8 cellular contexts compared by ENCODE assay signal in the genomic region with DNA sequence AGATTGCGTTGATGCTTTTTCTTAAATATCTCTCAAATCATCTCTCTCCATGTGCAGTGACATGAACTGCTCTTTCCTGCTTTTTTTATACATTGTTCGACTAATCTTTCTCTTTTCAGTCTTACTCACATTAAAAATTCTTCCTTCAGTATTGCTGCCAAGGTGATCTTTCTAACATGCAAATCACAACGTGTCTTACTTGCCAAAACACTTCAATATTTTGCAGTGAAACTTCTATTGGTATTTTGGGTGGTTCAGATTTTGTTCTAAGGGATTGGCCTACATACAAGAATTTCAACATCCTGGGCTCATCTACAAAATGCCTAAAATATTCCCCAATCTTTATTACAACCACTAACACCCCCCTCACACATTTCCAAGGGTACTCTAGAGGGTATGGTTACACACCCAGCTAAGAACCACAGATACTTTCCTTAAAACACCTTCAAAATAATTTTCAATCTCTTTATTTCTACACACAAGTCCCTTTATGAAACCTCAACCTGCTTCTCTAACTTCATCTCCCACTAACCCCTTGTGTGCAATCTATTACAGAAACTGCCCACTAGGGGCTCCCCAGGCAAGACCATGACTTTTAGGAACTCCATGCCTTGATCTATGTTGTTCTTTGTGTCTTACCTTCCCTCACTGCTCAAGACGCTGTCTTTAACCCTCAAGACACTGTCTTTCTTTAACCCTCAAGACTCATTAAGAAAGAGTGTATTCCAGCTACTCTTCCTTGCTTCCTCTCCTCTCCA. TPM values are rescaled to one million over a fixed set of nuclear protein-coding genes. Genes with fewer than 3 reads are reported as not detected.
DNase-seq lines count a peak whose midpoint lies in the region; ATAC-seq and TF ChIP-seq lines count a peak whose summit lies in the region.

No MANE protein-coding gene starts in this region.

- no peak overlapping the region for H3K9ac ChIP-seq in mesendoderm (ENCODE audit: low read length)

- no peak overlapping the region for H3K18ac ChIP-seq in mesendoderm (ENCODE audit: low read length)

- H3K4me3 ChIP-seq in HFF-Myc (replicated peaks; ENCODE audit: low read depth, low read length): no peak overlapping the region
- H3K4me3 ChIP-seq in mesendoderm (ENCODE audit: low read length): no peak overlapping the region

- no peaks in the 10 kb centered on the region for H3K79me1 ChIP-seq in mesendoderm (ENCODE audit: low read length)

- no peak overlapping the region for H3K27ac ChIP-seq in mesendoderm (ENCODE audit: low read depth, low read length)

- H3K23ac ChIP-seq in mesendoderm (ENCODE audit: low read length): no peak overlapping the region

- H2AK5ac ChIP-seq in mesendoderm (ENCODE audit: low read length): no peak overlapping the region

- H3K4me1 ChIP-seq in mesendoderm (ENCODE audit: control insufficient read depth, low read depth, low read length): no peaks in the 10 kb centered on the region

- H2BK120ac ChIP-seq in mesendoderm (ENCODE audit: low read depth, low read length): no peak overlapping the region

- no peaks in the 10 kb centered on the region for H3K36me3 ChIP-seq in mesendoderm (ENCODE audit: control insufficient read depth, insufficient read depth, low read length)

- H2BK15ac ChIP-seq in mesendoderm (replicated peaks; ENCODE audit: low read depth): no peak overlapping the region

- WGBS in mesendoderm (ENCODE audit: extremely low coverage, insufficient coverage, low lambda C conversion rate): no CpG with 5 or more reads among the region's 4 CpGs

- no peak overlapping the region for H3K4me2 ChIP-seq in mesendoderm (ENCODE audit: low read length)

- H4K5ac ChIP-seq in mesendoderm (ENCODE audit: low read length): no peak overlapping the region

- H3K4ac ChIP-seq in mesendoderm (ENCODE audit: low read depth, low read length): no peak overlapping the region

- H3K79me2 ChIP-seq in mesendoderm (ENCODE audit: control insufficient read depth, insufficient read depth, low read length): no peaks in the 10 kb centered on the region

- TF ChIP-seq CTCF in GM12873 (IDR thresholded peaks at IDR 0.05; ENCODE audit: insufficient read depth, low read depth, low read length, missing control alignments) (peak; percentile 59), HFF-Myc (IDR thresholded peaks at IDR 0.05; ENCODE audit: low read depth, low read length, missing control alignments) (peak; percentile 61)

- ATAC-seq in HG02840 (IDR thresholded peaks at IDR 0.05; ENCODE audit: low FRiP score, unreplicated experiment): no peak
- ATAC-seq in stimulated activated naive CD8-positive, alpha-beta T cell treated with anti-CD3 and anti-CD28 coated beads, Interleukin-15, Interleukin-2, amounts not matched to agents 100 U/mL and 50 U/mL, for 24 hours: no peak
- ATAC-seq in GM18498 (IDR thresholded peaks at IDR 0.05; ENCODE audit: unreplicated experiment): no peak

- H4K8ac ChIP-seq in mesendoderm (ENCODE audit: low read depth, low read length): no peak overlapping the region

- no peaks in the 10 kb centered on the region for H3K27me3 ChIP-seq in mesendoderm (ENCODE audit: insufficient read depth, low read length, poor library complexity)

- no peak overlapping the region for H3K56ac ChIP-seq in mesendoderm (ENCODE audit: low read length)

- DNase-seq in HFF-Myc (ENCODE audit: extremely low read depth, low read depth) (no peak), SK-MEL-5 (ENCODE audit: low read depth, low spot score) (peak; percentile 42), mesendoderm (peak; percentile 78), NCI-H345 (lab: John Stamatoyannopoulos, UW) (no peak)
- DNase-seq in stimulated activated naive CD8-positive, alpha-beta T cell treated with anti-CD3 and anti-CD28 coated beads, Interleukin-15, Interleukin-2, amounts not matched to agents 100 U/mL and 50 U/mL, for 24 hours: no peak

- H2BK5ac ChIP-seq in mesendoderm (ENCODE audit: low read length): no peak overlapping the region

- in situ Hi-C loops in SK-MEL-5 (cut with HindIII; ENCODE audit: low pct_unique_long_range_greater_than_20kb, low sequenced_read_pairs): no loop called here

RNA-seq across cellular contexts. Expression of a gene that starts 50.9 kb away (rescaled TPM):
- total RNA-seq in SK-MEL-5 (2014; rRNA removed; shearing (Covaris generic)): 0.50 and 0.53 TPM in 2 replicates
- polyA plus RNA-seq in SK-MEL-5 (2015; cell fraction: cytosol; rRNA removed): 0.20 and 1.1 TPM in 2 replicates
- polyA plus RNA-seq in SK-MEL-5 (2015; cell fraction: nucleus; rRNA removed): 0.37 TPM in 2 replicates
- polyA plus RNA-seq in mesendoderm (2013, experiment 1 of 2): 0.03 TPM
- polyA plus RNA-seq in mesendoderm (2013, experiment 2 of 2): 0.03 TPM

Comparison
In these comparisons a context has a peak if more than half of its experiments do, and no peak if none do; other contexts are left out.
1. DNase-seq: peak in SK-MEL-5 (single experiment) and mesendoderm (single experiment); none in HFF-Myc (single experiment), stimulated activated naive CD8-positive, alpha-beta T cell treated with anti-CD3 and anti-CD28 coated beads, Interleukin-15, Interleukin-2, amounts not matched to agents 100 U/mL and 50 U/mL, for 24 hours (single experiment) and NCI-H345 (single experiment).